ENCODE assay signal across 14 cellular contexts in the genomic region with DNA sequence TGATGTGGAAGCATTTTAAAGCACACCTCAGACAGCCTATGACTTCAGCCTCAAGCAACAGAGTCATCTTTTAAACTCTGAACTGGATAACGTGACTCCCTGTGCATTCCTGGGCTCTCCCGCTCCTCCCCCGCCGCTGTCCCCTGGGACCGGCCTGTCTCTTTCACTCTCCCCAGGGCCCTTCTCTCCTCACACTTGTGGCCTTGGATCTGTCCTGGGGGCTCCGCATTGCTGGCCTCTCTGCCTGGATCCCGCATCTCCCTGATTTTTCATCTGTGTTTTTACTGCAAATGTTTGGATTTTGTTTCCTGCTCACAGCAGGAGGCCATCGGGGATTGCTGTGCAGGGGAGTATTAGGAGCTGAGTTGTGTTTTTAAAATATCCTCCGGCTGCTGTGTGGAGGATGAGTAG. TPM values are rescaled to one million over a fixed set of nuclear protein-coding genes. Genes with fewer than 3 reads are reported as not detected.
A peak's percentile ranks its signal among the peaks of the same experiment; 100 is the strongest.
DNase-seq lines count a peak whose midpoint lies in the region; FAIRE-seq and TF ChIP-seq lines count a peak whose summit lies in the region.
"Had no signal": no experiment of that assay in that cellular context is flagged by ENCODE, and none has a peak within 500 bp of the region (broad histone marks: within the 10 kb centered on the region; RNA-seq: fewer than 3 reads in every experiment).

No MANE protein-coding gene starts in this region.

- peak overlapping the region; percentile 19 for H2BK120ac ChIP-seq in neuronal stem cell (ENCODE audit: low read depth, low read length)

- no peak overlapping the region for H4K8ac ChIP-seq in neuronal stem cell (ENCODE audit: low read depth, low read length)

- peak overlapping the region; percentile 52 for H3K18ac ChIP-seq in neuronal stem cell (ENCODE audit: low read length)

- H3K9me3 ChIP-seq in AG04450 (ENCODE audit: control insufficient read depth, insufficient read depth, low read length) = no peaks in the 10 kb centered on the region
- peaks cover 2 to 3% of the 10 kb centered on the region in 2 donors for H3K9me3 ChIP-seq in neuronal stem cell (replicated peaks in 1 of 2; ENCODE audit: control insufficient read depth in 2 of 2, insufficient read depth in 1 of 2, low read depth in 1 of 2, low read length in 2 of 2)
- H3K9me3 ChIP-seq in HAP-1 = no peaks in the 10 kb centered on the region
- H3K9me3 ChIP-seq: esophagus muscularis mucosa had no signal

- peaks cover 8 to 10% of the 10 kb centered on the region in 2 donors for H3K4me1 ChIP-seq in neuronal stem cell (ENCODE audit: control insufficient read depth in 2 of 2, insufficient read depth in 1 of 2, low read depth in 1 of 2, low read length in 2 of 2)
- H3K4me1 ChIP-seq in HAP-1 = peaks cover 4% of the 10 kb centered on the region

- H3K14ac ChIP-seq in neuronal stem cell (ENCODE audit: low read length) = no peak overlapping the region

- H2BK15ac ChIP-seq in neuronal stem cell (ENCODE audit: low read length) = no peak overlapping the region

- peak overlapping the region; percentile 91 for H2AFZ ChIP-seq in neuronal stem cell (ENCODE audit: low read length)

- H3K23ac ChIP-seq in neuronal stem cell (ENCODE audit: low read depth, low read length, poor library complexity) = no peak overlapping the region

- H4K91ac ChIP-seq in neuronal stem cell (ENCODE audit: low read depth, low read length, poor library complexity) = no peak overlapping the region

- FAIRE-seq in HTR-8/SVneo (lab: Jason Lieb, UNC) = peak; percentile 83
- FAIRE-seq: bronchial epithelial cell, kidney had no signal

- in situ Hi-C loops in HAP-1 (cut with MboI; ENCODE audit: low sequenced_read_pairs) = loop anchor here (10.0 to 25.0 kb wide), 2 partner anchors 188 to 1406 kb away; no protein-coding TSS in a partner anchor

- no peaks in the 10 kb centered on the region for H3K27me3 ChIP-seq in AG04450 (ENCODE audit: control insufficient read depth, insufficient read depth, low read length)
- H3K27me3 ChIP-seq in neuronal stem cell (ENCODE audit: control insufficient read depth in 3 of 3, insufficient read depth in 3 of 3, low read depth in 1 of 3, low read length in 3 of 3) = peaks cover 0 to 8% (median 2%) of the 10 kb centered on the region in 3 experiments
- H3K27me3 ChIP-seq in HAP-1 (ENCODE audit: low read depth) = no peaks in the 10 kb centered on the region
- H3K27me3 ChIP-seq: esophagus muscularis mucosa had no signal

- H3K36me3 ChIP-seq in neuronal stem cell (replicated peaks in 1 of 2; ENCODE audit: control insufficient read depth in 2 of 2, insufficient read depth in 2 of 2, low read length in 2 of 2) (peaks cover 9 to 10% of the 10 kb centered on the region in 2 donors), HAP-1 (replicated peaks) (peaks cover 8% of the 10 kb centered on the region)

- no peak overlapping the region for H3K4ac ChIP-seq in neuronal stem cell (ENCODE audit: low read length)

- TF ChIP-seq CTCF in AG04450 (IDR thresholded peaks at IDR 0.05; ENCODE audit: low read depth, low read length) = no peak
- no peak for TF ChIP-seq CTCF in fibroblast of mammary gland (conservative IDR thresholded peaks at IDR 0.05; ENCODE audit: control insufficient read depth, insufficient read depth, low read depth, low read length)

- H2BK12ac ChIP-seq in neuronal stem cell (ENCODE audit: low read length) = no peak overlapping the region

- DNase-seq in AG04450 (ENCODE audit: low read depth, low spot score) = no peak
- DNase-seq in HTR-8/SVneo (ENCODE audit: insufficient read length, low spot score) = peak; percentile 61
- peak; percentile 60 for DNase-seq in fibroblast of mammary gland (ENCODE audit: low read depth)
- no peak for DNase-seq in neuronal stem cell (ENCODE audit: low spot score)
- DNase-seq in T-helper 9 cell = no peak
- no peak for DNase-seq in HAP-1 (ENCODE audit: low spot score in 2 of 2)
- no peak for DNase-seq in NCI-H1092 treated with DMSO at 0.1 percent for 48 hours (lab: John Stamatoyannopoulos, UW)
- no peak for DNase-seq in GOT3 (lab: John Stamatoyannopoulos, UW)
- DNase-seq: activated CD4-positive, alpha-beta T cell treated with anti-CD3 and anti-CD28 coated beads for 48 hours; activated effector memory CD4-positive, alpha-beta T cell treated with Interleukin-2 at 50 U/mL for 16 hours; kidney; natural killer cell had no signal

- POLR2A ChIA-PET in AG04450 (lab: Yijun Ruan, JAX) = interaction anchor here (0.9 kb wide), 1 partner anchor 16 kb away, joined by 4 read pairs; a partner anchor contains a TSS

- H3K4me3 ChIP-seq in AG04450 (ENCODE audit: low read depth, low read length) (no peak overlapping the region), fibroblast of mammary gland (ENCODE audit: control insufficient read depth, low read depth, low read length) (no peak overlapping the region), neuronal stem cell (ENCODE audit: low read length in 2 of 2) (no peak overlapping the region), HAP-1 (no peak overlapping the region)
- H3K4me3 ChIP-seq: esophagus muscularis mucosa had no signal

- no peak overlapping the region for H2BK5ac ChIP-seq in neuronal stem cell (ENCODE audit: low read length)

- WGBS in neuronal stem cell (ENCODE audit: extremely low coverage in 2 of 2, insufficient read length in 2 of 2, insufficient replicate concordance in 1 of 2), 2 donors = no CpG with 5 or more reads among the region's 9 CpGs

- H3K4me2 ChIP-seq in neuronal stem cell (ENCODE audit: insufficient read depth, low read length, poor library complexity, severe bottlenecking) = no peak overlapping the region

- CTCF ChIA-PET in AG04450 (lab: Charles Lee) = interaction anchor here (1.3 to 3.1 kb wide), 6 partner anchors 11 to 184 kb away, joined by 4 to 62 read pairs (median 9); a partner anchor contains a TSS

- peak overlapping the region; percentile 86 for H3K27ac ChIP-seq in AG04450 (ENCODE audit: low read depth, low read length)
- H3K27ac ChIP-seq in neuronal stem cell (replicated peaks; ENCODE audit: low read length) = no peak overlapping the region

- peak overlapping the region; percentile 30 for H3K9ac ChIP-seq in neuronal stem cell (ENCODE audit: low read depth, low read length, poor library complexity)

- H3K79me1 ChIP-seq in neuronal stem cell (ENCODE audit: low read depth, low read length) = no peaks in the 10 kb centered on the region

- H2AK5ac ChIP-seq in neuronal stem cell (ENCODE audit: low read depth, low read length) = no peak overlapping the region

RNA-seq across cellular contexts. Expression of a gene that starts 15.4 kb away (rescaled TPM):
- 39.1 and 58.9 TPM in 2 replicates for polyA plus RNA-seq in AG04450 (2011; rRNA removed)
- polyA minus RNA-seq in AG04450 (2011; rRNA and poly(A)+ RNA removed) = 49.1 and 66.9 TPM in 2 replicates
- 36.4 TPM for polyA plus RNA-seq in neuronal stem cell (2013, experiment 1 of 2)
- 35.7 TPM for polyA plus RNA-seq in neuronal stem cell (2013, experiment 2 of 2)

RNA-seq across cellular contexts. Expression of a gene that starts 43.2 kb away (rescaled TPM):
- 14.7 and 17.2 TPM in 2 replicates for polyA plus RNA-seq in AG04450 (2011; rRNA removed)
- polyA minus RNA-seq in AG04450 (2011; rRNA and poly(A)+ RNA removed) = 10.1 and 19.4 TPM in 2 replicates
- 39.9 TPM for polyA plus RNA-seq in neuronal stem cell (2013, experiment 1 of 2)
- 39.4 TPM for polyA plus RNA-seq in neuronal stem cell (2013, experiment 2 of 2)

RNA-seq across cellular contexts. Expression of a gene that starts 56.1 kb away (rescaled TPM):
- polyA plus RNA-seq in AG04450 (2011; rRNA removed) = 4.9 and 8.0 TPM in 2 replicates
- polyA minus RNA-seq in AG04450 (2011; rRNA and poly(A)+ RNA removed) = 11.1 and 15.4 TPM in 2 replicates
- 32.3 TPM for polyA plus RNA-seq in neuronal stem cell (2013, experiment 1 of 2)
- 34.5 TPM for polyA plus RNA-seq in neuronal stem cell (2013, experiment 2 of 2)

Comparison
In these comparisons a context has a peak if more than half of its experiments do, and no peak if none do; other contexts are left out.
1. DNase-seq: peak in HTR-8/SVneo (single experiment) and fibroblast of mammary gland (single experiment); none in AG04450 (single experiment), neuronal stem cell (single experiment), T-helper 9 cell (single experiment), HAP-1 (0 of 2), NCI-H1092 treated with DMSO at 0.1 percent for 48 hours (single experiment) and GOT3 (single experiment).